In genomic region chr1:151189638-151190445, GRCh38 we compare ENCODE assay signal across 8 cellular contexts. TPM values are rescaled to one million over a fixed set of nuclear protein-coding genes. Genes with fewer than 3 reads are reported as not detected.
DNase-seq lines count a peak whose midpoint lies in the region; ATAC-seq and TF ChIP-seq lines count a peak whose summit lies in the region.

Gene VPS72 (minus strand): TSS chr1:151190197. CDS start chr1:151190121, 76 bp downstream.

- ATAC-seq in GM19397 (IDR thresholded peaks at IDR 0.05; ENCODE audit: unreplicated experiment) (peak; percentile 91), HG03571 (IDR thresholded peaks at IDR 0.05; ENCODE audit: unreplicated experiment) (peak; percentile 79), right lobe of liver (peak; percentile 97 to 99 (median 98))

- peak within 1 kb of the TSS; percentile 78 to 98 (median 88) for H3K4me3 ChIP-seq in right lobe of liver

- H3K36me3 Mint-ChIP-seq in CD14-positive monocyte: peaks cover 17% of the 10 kb centered on the region in 2 donors

- peaks cover 0 to 9% (median under 1%) of the 10 kb centered on the region in 4 donors for H3K36me3 ChIP-seq in right lobe of liver

- intact Hi-C loops in CD14-positive monocyte (cut with micrococcal nuclease) (loop anchor here in 1 of 2 donors (5.0 to 10.0 kb wide), 2 partner anchors 157 to 215 kb away; partner anchors contain the start of gene RFX5), right lobe of liver (cut with DNase I) (loop anchor here in 1 of 2 donors (10.0 kb wide), 1 partner anchor 85 kb away; no protein-coding TSS in a partner anchor)

- WGBS in right lobe of liver (ENCODE audit: insufficient coverage, low coverage, low lambda C conversion rate, missing lambda C conversion rate): 1% methylated on average over 38 of the region's 42 CpGs

- peaks cover 0 to 3% (median 0%) of the 10 kb centered on the region in 7 donors for H3K9me3 Mint-ChIP-seq in CD14-positive monocyte

- peak within 1 kb of the TSS; percentile 95 to 99 (median 96) for H3K27ac Mint-ChIP-seq in CD14-positive monocyte

- peak; percentile 32 for TF ChIP-seq POLR2A in right lobe of liver (IDR thresholded peaks at IDR 0.05)

- H3K27me3 ChIP-seq in right lobe of liver: no peaks in the 10 kb centered on the region

- peak within 1 kb of the TSS; percentile 31 to 68 (median 59) for H3K27ac ChIP-seq in right lobe of liver

- peak within 1 kb of the TSS; percentile 100 for H3K4me3 Mint-ChIP-seq in CD14-positive monocyte

- H3K4me1 ChIP-seq in right lobe of liver: peaks cover 0 to 15% (median 5%) of the 10 kb centered on the region in 4 donors

- DNase-seq in CD14-positive monocyte (ENCODE audit: low spot score) (peak; percentile 78), NCI-H82 treated with DMSO at 0.1 percent for 48 hours (lab: John Stamatoyannopoulos, UW; ENCODE audit: unreplicated experiment) (peak; percentile 92), dermis microvascular lymphatic vessel endothelial cell (ENCODE audit: low read depth in 2 of 2) (peak; percentile 79 to 91), right lobe of liver (peak; percentile 84 to 87 (median 86))
- DNase-seq in activated CD4-positive, alpha-beta T cell treated with anti-CD3 and anti-CD28 coated beads, Interleukin-2, amount 50 U/mL, for 48 hours: peak; percentile 85 to 88
- DNase-seq in stimulated activated CD4-positive, alpha-beta T cell treated with anti-CD3 and anti-CD28 coated beads, Interleukin-4, amount 100 ng/mL, for 4 hours: peak; percentile 77 to 84

- TF ChIP-seq CTCF in CD14-positive monocyte (IDR thresholded peaks at IDR 0.05) (no peak), right lobe of liver (IDR thresholded peaks at IDR 0.05) (peak in 1 of 4 donors; percentile 24)

- H3K27me3 Mint-ChIP-seq in CD14-positive monocyte (ENCODE audit: low read depth in 3 of 3): peaks cover 5 to 14% (median 11%) of the 10 kb centered on the region in 3 donors

- peaks cover 27% of the 10 kb centered on the region for H3K4me1 Mint-ChIP-seq in CD14-positive monocyte

- no peaks in the 10 kb centered on the region for H3K9me3 ChIP-seq in right lobe of liver

RNA-seq across cellular contexts. Expression of gene VPS72, which starts in this region (rescaled TPM):
- 10 to 100 TPM; 37.7 to 43.3 TPM for polyA plus RNA-seq in CD14-positive monocyte
- total RNA-seq in dermis microvascular lymphatic vessel endothelial cell (40.8 and 42.1 TPM in 2 replicates), right lobe of liver (10 to 100 TPM; 10.0 to 19.2 (median 14.7) TPM)

Comparison
In these comparisons a context has a peak if more than half of its experiments do, and no peak if none do; other contexts are left out.
1. Peak in every context shown above with its lines: DNase-seq, ATAC-seq, H3K4me3 ChIP-seq and H3K27ac ChIP-seq.